Comparison of ENCODE assay signal across 8 cellular contexts in genomic region chr1:53838654-53838974, GRCh38. TPM values are rescaled to one million over a fixed set of nuclear protein-coding genes. Genes with fewer than 3 reads are reported as not detected.
A peak's percentile ranks its signal among the peaks of the same experiment; 100 is the strongest.
DNase-seq lines count a peak whose midpoint lies in the region; ATAC-seq and TF ChIP-seq lines count a peak whose summit lies in the region.

No MANE protein-coding gene starts in this region.

- intact Hi-C loops in Calu3 (cut with micrococcal nuclease; ENCODE audit: unreplicated experiment), result no loop called here

- CTCF ChIA-PET in Calu3 (lab: Charles Lee), result no interaction called here

- no peaks in the 10 kb centered on the region for H3K79me2 ChIP-seq in parathyroid adenoma

- peak overlapping the region; percentile 93 for H2AFZ ChIP-seq in parathyroid adenoma

- H3K4me3 Mint-ChIP-seq in Calu3 (ENCODE audit: low read depth, unreplicated experiment), result peak overlapping the region; percentile 85

- BruUV-seq in Calu3 (replicated peaks; lab: Mats Ljungman, UMichigan), result no TSS peak

- no peaks in the 10 kb centered on the region for H3K9me3 ChIP-seq in Peyer's patch
- no peaks in the 10 kb centered on the region for H3K9me3 ChIP-seq in parathyroid adenoma (ENCODE audit: control insufficient read depth, low read length)

- no peak for DNase-seq in Calu3
- no peak for DNase-seq in Peyer's patch
- no peak for DNase-seq in epithelial cell of prostate (ENCODE audit: low read depth, low spot score)
- DNase-seq in stimulated activated CD4-positive, alpha-beta T cell treated with anti-CD3 and anti-CD28 coated beads, Interleukin-4, amount 100 ng/mL, for 24 hours, result no peak
- no peak for DNase-seq in retina

- H3K36me3 Mint-ChIP-seq in Calu3 (ENCODE audit: insufficient read depth, unreplicated experiment), result peaks cover 29% of the 10 kb centered on the region

- no peak overlapping the region for H3K9ac ChIP-seq in parathyroid adenoma

- no peaks in the 10 kb centered on the region for H3K9me3 Mint-ChIP-seq in Calu3 (ENCODE audit: low read depth, unreplicated experiment)

- ATAC-seq in HG03139 (IDR thresholded peaks at IDR 0.05; ENCODE audit: unreplicated experiment) (no peak), GM19395 (IDR thresholded peaks at IDR 0.05; ENCODE audit: unreplicated experiment) (no peak)

- H3K27ac ChIP-seq in Peyer's patch (peak overlapping the region; percentile 91 to 98 (median 92)), epithelial cell of prostate (peak overlapping the region; percentile 94), parathyroid adenoma (peak overlapping the region; percentile 99)

- H3K27ac Mint-ChIP-seq in Calu3 (ENCODE audit: unreplicated experiment), result peak overlapping the region; percentile 82

- H3K4me1 Mint-ChIP-seq in Calu3 (ENCODE audit: low read depth, unreplicated experiment), result peaks cover 21% of the 10 kb centered on the region

- H3K4me1 ChIP-seq in Peyer's patch (peaks cover 0 to 8% (median 2%) of the 10 kb centered on the region in 4 donors), parathyroid adenoma (no peaks in the 10 kb centered on the region)

- H3K36me3 ChIP-seq in Peyer's patch (no peaks in the 10 kb centered on the region), parathyroid adenoma (ENCODE audit: control insufficient read depth, insufficient read depth, low read length) (no peaks in the 10 kb centered on the region)

- H3K4me2 ChIP-seq in parathyroid adenoma (ENCODE audit: low read length), result peak overlapping the region; percentile 90

- no peak for TF ChIP-seq CTCF in Calu3 (IDR thresholded peaks at IDR 0.05; ENCODE audit: unreplicated experiment)
- no peak for TF ChIP-seq CTCF in Peyer's patch (IDR thresholded peaks at IDR 0.05)
- no peak for TF ChIP-seq CTCF in parathyroid adenoma (IDR thresholded peaks at IDR 0.05)

- no peak for TF ChIP-seq POLR2A in Peyer's patch (IDR thresholded peaks at IDR 0.05)

- H3K27me3 ChIP-seq in Peyer's patch (no peaks in the 10 kb centered on the region), parathyroid adenoma (ENCODE audit: control insufficient read depth, insufficient read depth, low read length) (no peaks in the 10 kb centered on the region)

- peak overlapping the region; percentile 76 to 96 (median 88) for H3K4me3 ChIP-seq in Peyer's patch
- peak overlapping the region; percentile 85 for H3K4me3 ChIP-seq in parathyroid adenoma (ENCODE audit: low read depth, low read length)

- peaks cover 13% of the 10 kb centered on the region for H3K27me3 Mint-ChIP-seq in Calu3 (ENCODE audit: unreplicated experiment)

RNA-seq across cellular contexts. Expression of gene NDC1, which starts 0.5 kb away (rescaled TPM):
- total RNA-seq in Calu3 (2022) (40.6 and 44.8 TPM in 2 replicates), Peyer's patch (1 to 10 TPM; 4.2 to 8.3 (median 6.7) TPM)

RNA-seq across cellular contexts. Expression of gene YIPF1, which starts 51.0 kb away (rescaled TPM):
- 15.2 and 18.2 TPM in 2 replicates for total RNA-seq in Calu3 (2022)
- total RNA-seq in Peyer's patch, result 10 to 100 TPM; 10.7 to 35.9 (median 20.4) TPM

RNA-seq across cellular contexts. Expression of gene DIO1, which starts 55.4 kb away (rescaled TPM):
- total RNA-seq in Calu3 (2022) (not detected in 2 replicates), Peyer's patch (not detected)
